9 cellular contexts compared by ENCODE assay signal in genomic region chr17:83082899-83083367, GRCh38. TPM values are rescaled to one million over a fixed set of nuclear protein-coding genes. Genes with fewer than 3 reads are reported as not detected.
DNase-seq lines count a peak whose midpoint lies in the region; ATAC-seq and TF ChIP-seq lines count a peak whose summit lies in the region.
"Had no signal": no experiment of that assay in that cellular context is flagged by ENCODE, and none has a peak within 500 bp of the region (broad histone marks: within the 10 kb centered on the region; RNA-seq: fewer than 3 reads in every experiment).

No MANE protein-coding gene starts in this region.

- H3K4me1 ChIP-seq in vagina = peaks cover 80% of the 10 kb centered on the region

- no peak for DNase-seq in stimulated activated naive CD8-positive, alpha-beta T cell treated with anti-CD3 and anti-CD28 coated beads, Interleukin-15, Interleukin-2, amounts not matched to agents 100 U/mL and 50 U/mL, for 24 hours
- no peak for DNase-seq in natural killer cell treated with Interleukin-12 subunit alpha and Interleukin-12 subunit beta and Interleukin-15 and Interleukin-18, amount 100 ng/mL, for 72 hours (ENCODE audit: low spot score)
- no peak for DNase-seq in vagina (ENCODE audit: extremely low spot score in 2 of 2)
- DNase-seq in left colon = no peak
- no peak for DNase-seq in SKM-1 treated with dmso at 0.1 percent for 144 hours (lab: John Stamatoyannopoulos, UW; ENCODE audit: unreplicated experiment)
- DNase-seq: DMS53 had no signal

- no peak for ATAC-seq in stimulated activated naive CD8-positive, alpha-beta T cell treated with anti-CD3 and anti-CD28 coated beads, Interleukin-15, Interleukin-2, amounts not matched to agents 100 U/mL and 50 U/mL, for 24 hours
- ATAC-seq in natural killer cell treated with Interleukin-12 subunit alpha and Interleukin-12 subunit beta and Interleukin-15 and Interleukin-18, amount 100 ng/mL, for 72 hours = no peak
- no peak for ATAC-seq in GM21717 (IDR thresholded peaks at IDR 0.05; ENCODE audit: unreplicated experiment)
- no peak for ATAC-seq in left colon

- no peak for TF ChIP-seq POLR2A in vagina (IDR thresholded peaks at IDR 0.05)

- H3K27ac ChIP-seq in vagina = peak overlapping the region; percentile 86

- H3K27me3 Mint-ChIP-seq in stimulated activated naive CD8-positive, alpha-beta T cell treated with anti-CD3 and anti-CD28 coated beads, Interleukin-15, Interleukin-2, amounts not matched to agents 100 ng/mL and 50 ng/mL, for 24 hours = peaks cover 9% of the 10 kb centered on the region
- H3K27me3 Mint-ChIP-seq in brain = peaks cover 8% of the 10 kb centered on the region
- no peaks in the 10 kb centered on the region for H3K27me3 Mint-ChIP-seq in natural killer cell treated with Interleukin-12 subunit alpha and Interleukin-12 subunit beta and Interleukin-15 and Interleukin-18, amount 100 ng/mL, for 72 hours

- H3K27me3 ChIP-seq in vagina = no peaks in the 10 kb centered on the region

- intact Hi-C loops in vagina (cut with DNase I) (no loop called here), left colon (cut with DNase I, micrococcal nuclease) (no loop called here)

- H3K27ac Mint-ChIP-seq in stimulated activated naive CD8-positive, alpha-beta T cell treated with anti-CD3 and anti-CD28 coated beads, Interleukin-15, Interleukin-2, amounts not matched to agents 100 ng/mL and 50 ng/mL, for 24 hours = peak overlapping the region; percentile 66
- H3K27ac Mint-ChIP-seq in brain = peak overlapping the region in 2 of 5 experiments; percentile 89 to 96
- peak overlapping the region; percentile 92 to 94 for H3K27ac Mint-ChIP-seq in natural killer cell treated with Interleukin-12 subunit alpha and Interleukin-12 subunit beta and Interleukin-15 and Interleukin-18, amount 100 ng/mL, for 72 hours

- H3K4me3 ChIP-seq in vagina = peak overlapping the region in 1 of 2 donors; percentile 19

- no peaks in the 10 kb centered on the region for H3K9me3 ChIP-seq in vagina

- H3K9me3 Mint-ChIP-seq in stimulated activated naive CD8-positive, alpha-beta T cell treated with anti-CD3 and anti-CD28 coated beads, Interleukin-15, Interleukin-2, amounts not matched to agents 100 ng/mL and 50 ng/mL, for 24 hours = no peaks in the 10 kb centered on the region
- no peaks in the 10 kb centered on the region for H3K9me3 Mint-ChIP-seq in brain
- H3K9me3 Mint-ChIP-seq in natural killer cell treated with Interleukin-12 subunit alpha and Interleukin-12 subunit beta and Interleukin-15 and Interleukin-18, amount 100 ng/mL, for 72 hours = no peaks in the 10 kb centered on the region

- TF ChIP-seq CTCF in brain (conservative IDR thresholded peaks at IDR 0.05) = no peak
- no peak for TF ChIP-seq CTCF in vagina (IDR thresholded peaks at IDR 0.05)

- H3K4me1 Mint-ChIP-seq in stimulated activated naive CD8-positive, alpha-beta T cell treated with anti-CD3 and anti-CD28 coated beads, Interleukin-15, Interleukin-2, amounts not matched to agents 100 ng/mL and 50 ng/mL, for 24 hours (ENCODE audit: low read depth) = peaks cover 49% of the 10 kb centered on the region
- H3K4me1 Mint-ChIP-seq in brain = peaks cover 45% of the 10 kb centered on the region
- H3K4me1 Mint-ChIP-seq in natural killer cell treated with Interleukin-12 subunit alpha and Interleukin-12 subunit beta and Interleukin-15 and Interleukin-18, amount 100 ng/mL, for 72 hours (ENCODE audit: low read depth in 2 of 2) = peaks cover 41 to 49% of the 10 kb centered on the region in 2 donors

- peaks cover 0 to 14% of the 10 kb centered on the region in 2 donors for H3K36me3 ChIP-seq in vagina

- peaks cover 24% of the 10 kb centered on the region for H3K36me3 Mint-ChIP-seq in stimulated activated naive CD8-positive, alpha-beta T cell treated with anti-CD3 and anti-CD28 coated beads, Interleukin-15, Interleukin-2, amounts not matched to agents 100 ng/mL and 50 ng/mL, for 24 hours (ENCODE audit: low read depth)
- H3K36me3 Mint-ChIP-seq in brain = peaks cover 17% of the 10 kb centered on the region
- peaks cover 6% of the 10 kb centered on the region for H3K36me3 Mint-ChIP-seq in natural killer cell treated with Interleukin-12 subunit alpha and Interleukin-12 subunit beta and Interleukin-15 and Interleukin-18, amount 100 ng/mL, for 72 hours

- peak overlapping the region; percentile 80 for H3K4me3 Mint-ChIP-seq in stimulated activated naive CD8-positive, alpha-beta T cell treated with anti-CD3 and anti-CD28 coated beads, Interleukin-15, Interleukin-2, amounts not matched to agents 100 ng/mL and 50 ng/mL, for 24 hours
- H3K4me3 Mint-ChIP-seq in brain = peak overlapping the region; percentile 81 to 90 (median 83)
- H3K4me3 Mint-ChIP-seq in natural killer cell treated with Interleukin-12 subunit alpha and Interleukin-12 subunit beta and Interleukin-15 and Interleukin-18, amount 100 ng/mL, for 72 hours = peak overlapping the region; percentile 89

RNA-seq across cellular contexts. Expression of gene METRNL, which starts 3.5 kb away (rescaled TPM):
- polyA plus RNA-seq in brain (ENCODE audit: insufficient read depth, low read depth, low replicate concordance) = 36.9 TPM
- total RNA-seq in natural killer cell treated with Interleukin-12 subunit alpha and Interleukin-12 subunit beta and Interleukin-15 and Interleukin-18, amount 100 ng/mL, for 72 hours = 100 to 1,000 TPM; 179 to 208 TPM
- total RNA-seq in vagina (156 TPM), left colon (100 to 1,000 TPM in 1 of 2 donors, 10 to 100 TPM in 1; 96.7 to 133 TPM)
